1 cellular context compared by ENCODE assay signal in genomic region chr1:119504831-119505230, GRCh38.
TF ChIP-seq lines count a peak whose summit lies in the region.

No MANE protein-coding gene starts in this region.

TF ChIP-seq in GM23338, 12 proteins besides CTCF, POLR2A, EP300 and RAD21 (continued from another document):
- TF ChIP-seq ZNF462 (CRISPR knock-in tag; IDR thresholded peaks at IDR 0.05) = no peak
- no peak for TF ChIP-seq ZNF114 (CRISPR knock-in tag; IDR thresholded peaks at IDR 0.05)
- no peak for TF ChIP-seq ZNF331 (CRISPR knock-in tag; IDR thresholded peaks at IDR 0.05; ENCODE audit: low read depth)
- no peak for TF ChIP-seq EZH2 (IDR thresholded peaks at IDR 0.05; ENCODE audit: low read depth, unreplicated experiment)
- no peak for TF ChIP-seq NANOG (IDR thresholded peaks at IDR 0.05; ENCODE audit: borderline replicate concordance)
- TF ChIP-seq CREB1 (CRISPR knock-in tag; IDR thresholded peaks at IDR 0.05; ENCODE audit: low read depth) = no peak
- no peak for TF ChIP-seq REST (IDR thresholded peaks at IDR 0.05; ENCODE audit: unreplicated experiment)
- no peak for TF ChIP-seq JUNB (IDR thresholded peaks at IDR 0.05; ENCODE audit: unreplicated experiment)
- no peak for TF ChIP-seq POLR2AphosphoS5 (IDR thresholded peaks at IDR 0.05; ENCODE audit: low read depth)
